In the genomic region with DNA sequence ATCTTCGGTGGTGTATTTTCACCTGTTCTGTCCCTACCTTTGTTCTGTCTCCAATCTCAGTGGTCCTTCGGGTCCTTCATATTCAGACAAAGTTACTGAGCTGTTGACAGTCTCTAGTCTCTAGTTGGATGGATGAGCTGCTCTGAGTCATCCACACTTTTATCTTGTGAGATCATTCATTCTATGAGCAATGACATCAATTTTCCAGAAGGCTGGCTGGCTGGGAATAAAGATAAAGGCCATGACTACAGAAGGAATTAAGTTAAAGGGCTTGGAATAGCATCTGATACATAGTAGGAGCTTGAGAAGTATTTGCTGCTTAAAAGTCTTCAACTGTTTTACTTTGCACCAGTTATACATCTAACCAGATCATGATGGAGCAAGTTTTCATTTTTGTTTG, we compare ENCODE assay signal across 9 cellular contexts. TPM values are rescaled to one million over a fixed set of nuclear protein-coding genes. Genes with fewer than 3 reads are reported as not detected.
DNase-seq lines count a peak whose midpoint lies in the region; ATAC-seq and TF ChIP-seq lines count a peak whose summit lies in the region.
"Had no signal": no experiment of that assay in that cellular context is flagged by ENCODE, and none has a peak within 500 bp of the region (broad histone marks: within the 10 kb centered on the region; RNA-seq: fewer than 3 reads in every experiment).

No MANE protein-coding gene starts in this region.

- no peaks in the 10 kb centered on the region for H3K27me3 Mint-ChIP-seq in activated CD4-positive, alpha-beta T cell treated with anti-CD3 and anti-CD28 coated beads for 36 hours

- H3K36me3 ChIP-seq in RWPE2 (ENCODE audit: low read depth) (no peaks in the 10 kb centered on the region), upper lobe of right lung (no peaks in the 10 kb centered on the region)

- CTCF ChIA-PET in activated CD4-positive, alpha-beta T cell treated with anti-CD3 and anti-CD28 coated beads for 36 hours (lab: Charles Lee) = no interaction called here

- no peaks in the 10 kb centered on the region for H3K27me3 ChIP-seq in RWPE2 (ENCODE audit: insufficient read depth, poor library complexity, severe bottlenecking)
- no peaks in the 10 kb centered on the region for H3K27me3 ChIP-seq in upper lobe of right lung

- intact Hi-C loops in activated CD4-positive, alpha-beta T cell treated with anti-CD3 and anti-CD28 coated beads for 36 hours (cut with DNase I, micrococcal nuclease) = no loop called here
- intact Hi-C loops in upper lobe of right lung (cut with DNase I) = no loop called here

- H3K4me1 ChIP-seq in RWPE2 (ENCODE audit: insufficient read depth, poor library complexity, severe bottlenecking) = peaks cover 20% of the 10 kb centered on the region
- peaks cover 18% of the 10 kb centered on the region for H3K4me1 ChIP-seq in upper lobe of right lung

- POLR2A ChIA-PET in activated CD4-positive, alpha-beta T cell treated with anti-CD3 and anti-CD28 coated beads for 36 hours (lab: Charles Lee) = no interaction called here

- no peaks in the 10 kb centered on the region for H3K9me3 Mint-ChIP-seq in activated CD4-positive, alpha-beta T cell treated with anti-CD3 and anti-CD28 coated beads for 36 hours (ENCODE audit: low read depth)

- no peaks in the 10 kb centered on the region for H3K36me3 Mint-ChIP-seq in activated CD4-positive, alpha-beta T cell treated with anti-CD3 and anti-CD28 coated beads for 36 hours (ENCODE audit: low read depth)

- H3K4me3 ChIP-seq in RWPE2 (ENCODE audit: severe bottlenecking) = no peak overlapping the region
- peak overlapping the region in 1 of 2 donors; percentile 23 for H3K4me3 ChIP-seq in foreskin fibroblast (ENCODE audit: low read depth in 1 of 2, low read length in 2 of 2)
- no peak overlapping the region for H3K4me3 ChIP-seq in upper lobe of right lung

- no peak for DNase-seq in activated CD4-positive, alpha-beta T cell treated with anti-CD3 and anti-CD28 coated beads for 36 hours
- DNase-seq in activated CD4-positive, alpha-beta T cell treated with anti-CD3 and anti-CD28 coated beads for 1 hour = no peak
- DNase-seq in RWPE2 (ENCODE audit: low spot score) (no peak), foreskin fibroblast (peak; percentile 45 to 80), smooth muscle cell of the brain vasculature (ENCODE audit: low read depth, low spot score) (peak; percentile 52), NCI-H1105 treated with DMSO at 0.1 percent for 48 hours (lab: John Stamatoyannopoulos, UW) (no peak), upper lobe of right lung (no peak)
- DNase-seq: stimulated activated CD4-positive, alpha-beta T cell treated with anti-CD3 and anti-CD28 coated beads, Interleukin-1b, Interleukin-23, amount 100 ng/mL, for 48 hours had no signal

- peaks cover 15% of the 10 kb centered on the region for H3K4me1 Mint-ChIP-seq in activated CD4-positive, alpha-beta T cell treated with anti-CD3 and anti-CD28 coated beads for 36 hours

- no peak for TF ChIP-seq CTCF in RWPE2 (IDR thresholded peaks at IDR 0.05; ENCODE audit: poor library complexity, severe bottlenecking)
- no peak for TF ChIP-seq CTCF in foreskin fibroblast (IDR thresholded peaks at IDR 0.05; ENCODE audit: low read depth, low read length)
- TF ChIP-seq CTCF in upper lobe of right lung (IDR thresholded peaks at IDR 0.05) = no peak

- no peak overlapping the region for H3K4me3 Mint-ChIP-seq in activated CD4-positive, alpha-beta T cell treated with anti-CD3 and anti-CD28 coated beads for 36 hours

- H3K9me3 ChIP-seq in RWPE2 (ENCODE audit: severe bottlenecking) = no peaks in the 10 kb centered on the region
- no peaks in the 10 kb centered on the region for H3K9me3 ChIP-seq in upper lobe of right lung

- peak overlapping the region; percentile 73 for H3K27ac ChIP-seq in RWPE2 (ENCODE audit: poor library complexity, severe bottlenecking)
- no peak overlapping the region for H3K27ac ChIP-seq in upper lobe of right lung

- H3K27ac Mint-ChIP-seq in activated CD4-positive, alpha-beta T cell treated with anti-CD3 and anti-CD28 coated beads for 36 hours = no peak overlapping the region

- ATAC-seq in activated CD4-positive, alpha-beta T cell treated with anti-CD3 and anti-CD28 coated beads for 36 hours = peak; percentile 60
- peak; percentile 75 for ATAC-seq in RWPE2 (ENCODE audit: low read depth)
- no peak for ATAC-seq in GM18873 (IDR thresholded peaks at IDR 0.05; ENCODE audit: low FRiP score, unreplicated experiment)
- ATAC-seq in upper lobe of right lung = no peak

RNA-seq across cellular contexts. Expression of gene SLC39A10, which starts 43.1 kb away (rescaled TPM):
- 10 to 100 TPM; 24.0 to 27.8 TPM for total RNA-seq in activated CD4-positive, alpha-beta T cell treated with anti-CD3 and anti-CD28 coated beads for 36 hours
- total RNA-seq in upper lobe of right lung = 29.4 TPM

Comparison
In these comparisons a context has a peak if more than half of its experiments do, and no peak if none do; other contexts are left out.
1. ATAC-seq: peak in activated CD4-positive, alpha-beta T cell treated with anti-CD3 and anti-CD28 coated beads for 36 hours (single experiment) and RWPE2 (single experiment); none in GM18873 (single experiment) and upper lobe of right lung (single experiment).
2. DNase-seq: peak in foreskin fibroblast (2 of 2) and smooth muscle cell of the brain vasculature (single experiment); none in activated CD4-positive, alpha-beta T cell treated with anti-CD3 and anti-CD28 coated beads for 36 hours (single experiment), activated CD4-positive, alpha-beta T cell treated with anti-CD3 and anti-CD28 coated beads for 1 hour (single experiment), RWPE2 (single experiment), NCI-H1105 treated with DMSO at 0.1 percent for 48 hours (single experiment) and upper lobe of right lung (single experiment).